In the genomic region with DNA sequence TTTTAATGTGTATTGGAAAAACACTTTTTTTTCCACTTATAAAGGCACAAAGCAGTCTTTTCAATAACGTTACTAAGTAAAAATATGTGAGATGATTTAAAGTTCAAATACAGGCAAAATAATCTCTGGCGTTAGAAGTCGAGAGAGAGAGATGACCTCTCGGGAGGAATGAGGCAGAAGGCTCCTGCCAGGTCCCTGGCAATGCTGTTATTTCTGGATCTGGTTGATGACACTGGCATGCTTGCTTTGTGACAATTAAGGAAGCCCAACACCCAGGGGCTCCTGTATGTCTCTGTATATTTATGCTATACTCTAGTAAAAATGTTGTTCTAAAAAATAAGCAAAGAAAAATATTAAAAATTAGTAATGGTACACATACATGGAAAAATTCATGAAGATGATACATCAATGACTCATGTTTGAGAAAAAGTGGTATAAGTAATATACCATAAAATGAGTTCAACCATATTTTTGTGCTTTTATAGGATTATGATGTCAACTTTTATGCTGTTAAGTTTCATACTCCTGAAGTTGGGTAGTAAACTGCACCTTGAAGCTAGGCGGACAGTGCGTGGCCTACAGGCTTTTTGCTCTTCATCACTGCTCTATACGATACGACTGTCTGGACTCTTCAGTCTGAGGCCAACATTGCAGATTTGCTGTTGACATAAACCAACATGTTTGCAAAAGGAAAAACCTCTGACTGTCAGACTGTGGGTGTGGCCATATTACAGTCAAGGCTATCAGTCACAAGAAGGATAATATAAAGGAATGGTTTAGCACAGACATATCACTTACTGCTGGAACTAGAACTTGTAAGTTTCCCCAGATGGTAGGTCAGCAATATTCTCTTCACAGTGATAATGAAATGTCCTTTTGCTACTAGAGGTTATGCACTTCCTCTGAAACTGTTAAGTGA, we compare ENCODE assay signal across 10 cellular contexts.
"Had no signal": no experiment of that assay in that cellular context is flagged by ENCODE, and none has a peak within 500 bp of the region (broad histone marks: within the 10 kb centered on the region; RNA-seq: fewer than 3 reads in every experiment).

No MANE protein-coding gene starts in this region.

- H3K27me3 Mint-ChIP-seq: activated naive CD4-positive, alpha-beta T cell treated with anti-CD3 and anti-CD28 coated beads, Interleukin-2, amount 10 ng/mL, durations not matched to agents 7 days and 5 days had no signal

- H3K9me3 Mint-ChIP-seq: activated naive CD4-positive, alpha-beta T cell treated with anti-CD3 and anti-CD28 coated beads, Interleukin-2, amount 10 ng/mL, durations not matched to agents 7 days and 5 days; activated T-helper 1 cell treated with anti-CD3 and anti-CD28 coated beads, Interleukin-12 subunit alpha, Interleukin-12 subunit beta, Interleukin-2, Interleukin-4 antibody, amounts not matched to agents 30 ng/mL and 10 ng/mL and 1 ng/mL, durations not matched to agents 14 hours and 24 hours and 36 hours had no signal

- ATAC-seq: left lobe of liver had no signal

- H3K4me3 ChIP-seq: breast epithelium, dorsolateral prefrontal cortex, esophagus muscularis mucosa had no signal

- H3K4me1 ChIP-seq: breast epithelium had no signal

- H3K27ac ChIP-seq: breast epithelium, dorsolateral prefrontal cortex, esophagus muscularis mucosa, VCaP had no signal

- H3K27ac Mint-ChIP-seq: activated naive CD4-positive, alpha-beta T cell treated with anti-CD3 and anti-CD28 coated beads, Interleukin-2, amount 10 ng/mL, durations not matched to agents 7 days and 5 days; activated T-helper 1 cell treated with anti-CD3 and anti-CD28 coated beads, Interleukin-12 subunit alpha, Interleukin-12 subunit beta, Interleukin-2, Interleukin-4 antibody, amounts not matched to agents 30 ng/mL and 10 ng/mL and 1 ng/mL, durations not matched to agents 14 hours and 24 hours and 36 hours had no signal

- H3K9me3 ChIP-seq: breast epithelium, esophagus muscularis mucosa had no signal

- H3K27me3 ChIP-seq: breast epithelium, dorsolateral prefrontal cortex, esophagus muscularis mucosa had no signal

- H3K4me3 Mint-ChIP-seq: activated naive CD4-positive, alpha-beta T cell treated with anti-CD3 and anti-CD28 coated beads, Interleukin-2, amount 10 ng/mL, durations not matched to agents 7 days and 5 days; activated T-helper 1 cell treated with anti-CD3 and anti-CD28 coated beads, Interleukin-12 subunit alpha, Interleukin-12 subunit beta, Interleukin-2, Interleukin-4 antibody, amounts not matched to agents 30 ng/mL and 10 ng/mL and 1 ng/mL, durations not matched to agents 14 hours and 24 hours and 36 hours had no signal

- DNase-seq: activated naive CD4-positive, alpha-beta T cell treated with anti-CD3 and anti-CD28 coated beads, Interleukin-2, amount 10 ng/mL, durations not matched to agents 7 days and 5 days; dorsolateral prefrontal cortex; glutamatergic neuron; mesendoderm; stimulated activated CD4-positive, alpha-beta T cell treated with anti-CD3 and anti-CD28 coated beads, Interleukin-4, amount 100 ng/mL, for 1 hour had no signal
